In the genomic region with DNA sequence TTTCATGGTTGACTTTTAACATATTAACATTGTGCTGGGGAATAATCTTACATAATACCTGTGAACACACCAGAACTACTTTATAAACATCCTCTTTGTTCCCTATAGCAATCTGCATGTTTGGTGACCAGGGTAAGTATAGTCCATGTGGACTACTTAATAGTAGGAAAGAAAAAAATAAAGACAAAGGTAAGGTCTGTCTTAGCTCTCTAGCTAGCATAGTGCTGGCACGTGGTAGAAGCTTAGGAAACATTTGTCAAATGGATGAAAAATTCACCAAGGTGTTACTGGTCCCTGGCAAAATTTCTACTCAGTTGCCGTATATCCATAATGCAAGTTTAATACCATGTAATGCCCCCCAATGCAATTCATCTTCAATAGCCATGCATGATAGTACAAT, we compare ENCODE assay signal across 9 cellular contexts.
"Had no signal": no experiment of that assay in that cellular context is flagged by ENCODE, and none has a peak within 500 bp of the region (broad histone marks: within the 10 kb centered on the region; RNA-seq: fewer than 3 reads in every experiment).

No MANE protein-coding gene starts in this region.

- H3K27me3 ChIP-seq: gastrocnemius medialis, tibial nerve had no signal

- H3K4me3 ChIP-seq: gastrocnemius medialis, skin epidermis, tibial nerve had no signal

- H3K4me1 ChIP-seq: gastrocnemius medialis had no signal

- H3K27ac ChIP-seq: gastrocnemius medialis had no signal

- H3K9me3 ChIP-seq: gastrocnemius medialis, tibial nerve had no signal

- H3K36me3 ChIP-seq: gastrocnemius medialis, tibial nerve had no signal

- DNase-seq: activated B cell treated with CpG ODN at 0.5 μM for 24 hours; activated CD4-positive, alpha-beta T cell treated with anti-CD3 and anti-CD28 coated beads, Interleukin-2, amount 10 ng/mL, durations not matched to agents 7 days and 5 days; effector CD4-positive, alpha-beta T cell; gastrocnemius medialis; kidney; left ventricle myocardium superior; T-helper 17 cell had no signal
